In genomic region chr6:43636312-43636667, GRCh38 we compare ENCODE assay signal across 9 cellular contexts. TPM values are rescaled to one million over a fixed set of nuclear protein-coding genes. Genes with fewer than 3 reads are reported as not detected.
DNase-seq lines count a peak whose midpoint lies in the region; ATAC-seq, FAIRE-seq and TF ChIP-seq lines count a peak whose summit lies in the region.
"Had no signal": no experiment of that assay in that cellular context is flagged by ENCODE, and none has a peak within 500 bp of the region (broad histone marks: within the 10 kb centered on the region; RNA-seq: fewer than 3 reads in every experiment).

No MANE protein-coding gene starts in this region.

- peaks cover 49% of the 10 kb centered on the region for H3K79me2 ChIP-seq in astrocyte (ENCODE audit: insufficient read depth, low read length)

- DNase-seq in GM12865 (ENCODE audit: low read depth) (peak; percentile 30), astrocyte (ENCODE audit: low read depth) (peak; percentile 3), kidney tubule cell (ENCODE audit: low spot score) (peak; percentile 32), thyroid gland (peak in 1 of 2 donors; percentile 28), GM13976 (ENCODE audit: low spot score) (no peak), NOMO-1 treated with DMSO at 0.1 percent for 48 hours (lab: John Stamatoyannopoulos, UW; ENCODE audit: unreplicated experiment) (no peak)

- H3K4me1 ChIP-seq in HUES64 (ENCODE audit: insufficient read depth, low read length) (peaks cover 4% of the 10 kb centered on the region; the same call in 1 of the 2 replicates), astrocyte (ENCODE audit: insufficient read depth, low read length) (peaks cover 7% of the 10 kb centered on the region), thyroid gland (peaks cover 14 to 21% of the 10 kb centered on the region in 2 donors)

- H3K9me3 ChIP-seq in HUES64 (ENCODE audit: insufficient read depth, low read depth, low read length) (no peaks in the 10 kb centered on the region), astrocyte (ENCODE audit: insufficient read depth, low read depth, low read length) (no peaks in the 10 kb centered on the region), thyroid gland (no peaks in the 10 kb centered on the region)

- intact Hi-C loops in thyroid gland (cut with DNase I) = no loop called here

- 32% methylated on average over 6 of the region's 7 CpGs for WGBS in HUES64
- WGBS in thyroid gland, 2 donors = 14 to 18% methylated on average over 7 of the region's 7 CpGs

- H3K4me3 ChIP-seq in GM12865 (ENCODE audit: low read depth, low read length) (peak overlapping the region; percentile 94), HUES64 (ENCODE audit: low read length) (peak overlapping the region; percentile 81), astrocyte (ENCODE audit: insufficient read depth, low read depth, low read length) (peak overlapping the region; percentile 98), thyroid gland (replicated peaks in 1 of 3) (peak overlapping the region; percentile 52 to 87 (median 82))

- peaks cover 12% of the 10 kb centered on the region for H3K4me1 Mint-ChIP-seq in astrocyte (ENCODE audit: low read depth, unreplicated experiment)

- H2AFZ ChIP-seq in astrocyte (ENCODE audit: low read depth, low read length) = peak overlapping the region; percentile 99

- H3K36me3 Mint-ChIP-seq in astrocyte (ENCODE audit: low read depth, unreplicated experiment) = peaks cover 16% of the 10 kb centered on the region

- H3K27ac ChIP-seq in HUES64 (ENCODE audit: low read depth, low read length) = no peak overlapping the region
- H3K27ac ChIP-seq in astrocyte (ENCODE audit: low read depth, low read length) = peak overlapping the region; percentile 84
- peak overlapping the region; percentile 52 to 76 (median 76) for H3K27ac ChIP-seq in thyroid gland

- peaks cover 2% of the 10 kb centered on the region for H3K9me3 Mint-ChIP-seq in astrocyte (ENCODE audit: unreplicated experiment)

- ATAC-seq in GM21737 (IDR thresholded peaks at IDR 0.05; ENCODE audit: unreplicated experiment) = no peak

- H3K27me3 ChIP-seq in HUES64 (ENCODE audit: insufficient read depth, low read length) (no peaks in the 10 kb centered on the region), astrocyte (ENCODE audit: insufficient read depth, low read length) (no peaks in the 10 kb centered on the region), thyroid gland (no peaks in the 10 kb centered on the region)

- H3K36me3 ChIP-seq in HUES64 (ENCODE audit: insufficient read depth, low read length) (peaks cover 36% of the 10 kb centered on the region), astrocyte (ENCODE audit: insufficient read depth, low read length) (peaks cover 14% of the 10 kb centered on the region), thyroid gland (peaks cover 13% of the 10 kb centered on the region in 2 donors)

- no peaks in the 10 kb centered on the region for H3K27me3 Mint-ChIP-seq in astrocyte (ENCODE audit: low read depth, unreplicated experiment)

- peak overlapping the region; percentile 91 for H3K4me2 ChIP-seq in astrocyte (ENCODE audit: low read length)

- TF ChIP-seq CTCF in GM12865 (IDR thresholded peaks at IDR 0.05; ENCODE audit: insufficient read depth, low read depth, low read length, missing control alignments) = no peak
- no peak for TF ChIP-seq CTCF in astrocyte (IDR thresholded peaks at IDR 0.05; ENCODE audit: insufficient read depth, low read depth, low read length)
- TF ChIP-seq CTCF in thyroid gland (IDR thresholded peaks at IDR 0.05) = no peak
- no peak for TF ChIP-seq CTCF in GM13976 (IDR thresholded peaks at IDR 0.05; ENCODE audit: borderline replicate concordance, control extremely low read depth, extremely low read depth, insufficient read depth, missing control alignments)

- H3K9ac ChIP-seq in HUES64 (ENCODE audit: low read depth, low read length) (peak overlapping the region; percentile 93), astrocyte (ENCODE audit: low read length) (peak overlapping the region; percentile 96)

- H3K27ac Mint-ChIP-seq in astrocyte (ENCODE audit: unreplicated experiment) = peak overlapping the region; percentile 95

- no peak for TF ChIP-seq POLR2A in thyroid gland (IDR thresholded peaks at IDR 0.05)

- in situ Hi-C loops in GM13976 (cut with MboI; ENCODE audit: low sequenced_read_pairs, unreplicated experiment) = no loop called here

- peaks cover 29% of the 10 kb centered on the region for H4K20me1 ChIP-seq in astrocyte (ENCODE audit: insufficient read depth, low read length)

- H3K4me3 Mint-ChIP-seq in astrocyte (ENCODE audit: unreplicated experiment) = peak overlapping the region; percentile 99

- FAIRE-seq in astrocyte (lab: Jason Lieb, UNC) = no peak

RNA-seq across cellular contexts. Expression of gene MAD2L1BP, which starts 0.7 kb away (rescaled TPM):
- polyA plus RNA-seq in HUES64 (2013, experiment 1 of 2) = 33.7 TPM
- polyA plus RNA-seq in HUES64 (2013, experiment 2 of 2) = 36.1 TPM
- 28.0 and 32.2 TPM in 2 replicates for total RNA-seq in astrocyte
- 10 to 100 TPM; 15.9 to 54.8 (median 20.4) TPM for total RNA-seq in thyroid gland

RNA-seq across cellular contexts. Expression of gene GTPBP2, which starts 7.2 kb away (rescaled TPM):
- polyA plus RNA-seq in HUES64 (2013, experiment 1 of 2) = 34.6 TPM
- polyA plus RNA-seq in HUES64 (2013, experiment 2 of 2) = 35.9 TPM
- 86.6 and 90.6 TPM in 2 replicates for total RNA-seq in astrocyte
- total RNA-seq in thyroid gland = 10 to 100 TPM; 50.2 to 65.8 (median 58.1) TPM

RNA-seq across cellular contexts. Expression of gene RSPH9, which starts 8.5 kb away (rescaled TPM):
- 0.25 TPM for polyA plus RNA-seq in HUES64 (2013, experiment 1 of 2)
- 0.57 TPM for polyA plus RNA-seq in HUES64 (2013, experiment 2 of 2)
- 0.30 and 0.55 TPM in 2 replicates for total RNA-seq in astrocyte
- under 1 TPM in 1 of 4 donors, not detected in 3; 0.13 TPM for total RNA-seq in thyroid gland
- total RNA-seq: T-helper 2 cell treated with Interferon-gamma antibody and Interleukin-4, amounts not matched to agents 100 ng/mL and 5 ng/mL, for 36 hours had no signal

RNA-seq across cellular contexts. Expression of gene MRPS18A, which starts 51.3 kb away (rescaled TPM):
- polyA plus RNA-seq in HUES64 (2013, experiment 1 of 2) = 55.7 TPM
- polyA plus RNA-seq in HUES64 (2013, experiment 2 of 2) = 57.9 TPM
- total RNA-seq in astrocyte (33.5 and 38.3 TPM in 2 replicates), thyroid gland (10 to 100 TPM; 26.3 to 61.1 (median 45.1) TPM)

Comparison
In these comparisons a context has a peak if more than half of its experiments do, and no peak if none do; other contexts are left out.
1. DNase-seq: peak in GM12865 (single experiment), astrocyte (single experiment) and kidney tubule cell (single experiment); none in GM13976 (single experiment) and NOMO-1 treated with DMSO at 0.1 percent for 48 hours (single experiment).
2. Peak in every context shown above with its lines, with median percentiles within 50 percentile points of each other: H3K4me3 ChIP-seq.